In genomic region chr11:134482128-134482527, GRCh38 we compare ENCODE assay signal across 22 cellular contexts.
"Had no signal": no experiment of that assay in that cellular context is flagged by ENCODE, and none has a peak within 500 bp of the region (broad histone marks: within the 10 kb centered on the region; RNA-seq: fewer than 3 reads in every experiment).

No MANE protein-coding gene starts in this region.

- H3K27ac ChIP-seq: SJSA1, SK-N-MC had no signal

- ATAC-seq: HepG2 had no signal

- H3K4me1 ChIP-seq: SJSA1 had no signal

- H3K36me3 ChIP-seq: MG63, SJSA1 had no signal

- H3K27me3 ChIP-seq: MG63, SJSA1 had no signal

- DNase-seq: IMR-90, Karpas-422, KG1, MG63, NCI-H1092, NCI-H1105 treated with DMSO at 0.1 percent for 48 hours, NCI-H1417 treated with DMSO at 0.1 percent for 48 hours, NCI-H146, NCI-H1694 treated with DMSO at 0.1 percent for 48 hours, NCI-H1930, NCI-H2081, NCI-H2107, NCI-H2227 treated with DMSO at 0.1 percent for 48 hours, NCI-H524, NCI-H526 treated with DMSO at 0.1 percent for 48 hours, NCI-H748 treated with DMSO at 0.1 percent for 48 hours, Right ventricle myocardium superior, RPMI8226, SIG-M5 had no signal

- H3K9me3 ChIP-seq: MG63, SJSA1 had no signal

- H3K4me3 ChIP-seq: MG63, SJSA1, SK-N-MC had no signal
